10 cellular contexts compared by ENCODE assay signal in genomic region chr11:111736621-111737055, GRCh38. TPM values are rescaled to one million over a fixed set of nuclear protein-coding genes. Genes with fewer than 3 reads are reported as not detected.
DNase-seq lines count a peak whose midpoint lies in the region; ATAC-seq and TF ChIP-seq lines count a peak whose summit lies in the region.
"Had no signal": no experiment of that assay in that cellular context is flagged by ENCODE, and none has a peak within 500 bp of the region (broad histone marks: within the 10 kb centered on the region; RNA-seq: fewer than 3 reads in every experiment).

No MANE protein-coding gene starts in this region.

- ATAC-seq in body of pancreas, result no peak
- no peak for ATAC-seq in left lung

- no peak overlapping the region for H3K4me3 ChIP-seq in CD4-positive, alpha-beta memory T cell (ENCODE audit: low read length in 2 of 2)
- H3K4me3 ChIP-seq in body of pancreas, result no peak overlapping the region
- H3K4me3 ChIP-seq in left lung, result no peak overlapping the region
- H3K4me3 ChIP-seq in skeletal muscle tissue (ENCODE audit: low read length in 3 of 3), result peak overlapping the region in 1 of 3 donors; percentile 80

- TF ChIP-seq POLR2A in body of pancreas (IDR thresholded peaks at IDR 0.05), result no peak

- no peak for TF ChIP-seq CTCF in body of pancreas (IDR thresholded peaks at IDR 0.05)
- no peak for TF ChIP-seq CTCF in left lung (IDR thresholded peaks at IDR 0.05)

- no peak overlapping the region for H3K27ac ChIP-seq in CD4-positive, alpha-beta memory T cell (ENCODE audit: low read depth, low read length)
- H3K27ac ChIP-seq in body of pancreas, result peak overlapping the region; percentile 27 to 79 (median 72)
- H3K27ac ChIP-seq in left lung, result peak overlapping the region; percentile 88 to 93
- H3K27ac ChIP-seq in skeletal muscle tissue (ENCODE audit: low read depth, low read length), result peak overlapping the region; percentile 99

- H3K27ac Mint-ChIP-seq in CD4-positive, alpha-beta memory T cell, result peak overlapping the region in 6 of 7 donors; percentile 1 to 78 (median 23)
- H3K27ac Mint-ChIP-seq in activated CD4-positive, alpha-beta memory T cell treated with anti-CD3 and anti-CD28 coated beads for 36 hours, result no peak overlapping the region

- no peaks in the 10 kb centered on the region for H3K27me3 Mint-ChIP-seq in CD4-positive, alpha-beta memory T cell
- H3K27me3 Mint-ChIP-seq in activated CD4-positive, alpha-beta memory T cell treated with anti-CD3 and anti-CD28 coated beads for 36 hours, result no peaks in the 10 kb centered on the region

- H3K4me1 ChIP-seq in CD4-positive, alpha-beta memory T cell (ENCODE audit: insufficient read depth, low read length), result no peaks in the 10 kb centered on the region
- H3K4me1 ChIP-seq in body of pancreas (peaks cover 61% of the 10 kb centered on the region), left lung (peaks cover 38 to 40% of the 10 kb centered on the region in 2 donors), skeletal muscle tissue (ENCODE audit: control insufficient read depth in 3 of 3, insufficient read depth in 3 of 3, low read length in 3 of 3) (peaks cover 68 to 72% (median 72%) of the 10 kb centered on the region in 3 donors)

- peaks cover 17% of the 10 kb centered on the region for H3K36me3 ChIP-seq in CD4-positive, alpha-beta memory T cell (ENCODE audit: insufficient read depth, low read length)
- H3K36me3 ChIP-seq in body of pancreas (replicated peaks in 1 of 2; ENCODE audit: insufficient read depth in 1 of 2, low read depth in 2 of 2) (peaks cover 0 to 11% of the 10 kb centered on the region in 2 donors), left lung (peaks cover 0 to 17% of the 10 kb centered on the region in 2 donors), skeletal muscle tissue (ENCODE audit: control insufficient read depth in 3 of 3, insufficient read depth in 3 of 3, low read length in 3 of 3) (peaks cover 4 to 15% (median 10%) of the 10 kb centered on the region in 3 donors)

- peaks cover 16 to 34% of the 10 kb centered on the region in 2 donors for H3K36me3 Mint-ChIP-seq in CD4-positive, alpha-beta memory T cell
- H3K36me3 Mint-ChIP-seq in activated CD4-positive, alpha-beta memory T cell treated with anti-CD3 and anti-CD28 coated beads for 36 hours, result peaks cover 16% of the 10 kb centered on the region

- H3K4me3 Mint-ChIP-seq in CD4-positive, alpha-beta memory T cell, result peak overlapping the region in 1 of 8 donors; percentile 29
- no peak overlapping the region for H3K4me3 Mint-ChIP-seq in activated CD4-positive, alpha-beta memory T cell treated with anti-CD3 and anti-CD28 coated beads for 36 hours

- POLR2A ChIA-PET in CD4-positive, alpha-beta memory T cell (lab: Charles Lee; ENCODE audit: partially characterized antibody), result interaction anchor here (0.8 kb wide), 1 partner anchor 30 kb away, joined by 3 read pairs; the partner anchor contains the start of gene PPP2R1B
- POLR2A ChIA-PET in activated CD4-positive, alpha-beta memory T cell treated with anti-CD3 and anti-CD28 coated beads for 36 hours (lab: Charles Lee), result interaction anchor here (1.5 kb wide), 1 partner anchor 11 kb away, joined by 3 read pairs; no protein-coding TSS in a partner anchor
- POLR2A ChIA-PET in HEK293T (lab: Yijun Ruan, JAX), result no interaction called here

- peaks cover 0 to 2% (median 0%) of the 10 kb centered on the region in 8 donors for H3K9me3 Mint-ChIP-seq in CD4-positive, alpha-beta memory T cell
- no peaks in the 10 kb centered on the region for H3K9me3 Mint-ChIP-seq in activated CD4-positive, alpha-beta memory T cell treated with anti-CD3 and anti-CD28 coated beads for 36 hours

- peak overlapping the region; percentile 79 to 90 (median 87) for H3K9ac ChIP-seq in skeletal muscle tissue (ENCODE audit: low read depth in 1 of 3, low read length in 3 of 3)

- no peaks in the 10 kb centered on the region for H3K9me3 ChIP-seq in CD4-positive, alpha-beta memory T cell (ENCODE audit: control insufficient read depth in 1 of 2, low read length in 2 of 2)
- H3K9me3 ChIP-seq in body of pancreas (no peaks in the 10 kb centered on the region), left lung (no peaks in the 10 kb centered on the region), skeletal muscle tissue (ENCODE audit: control insufficient read depth in 3 of 3, low read length in 3 of 3) (no peaks in the 10 kb centered on the region)

- WGBS in body of pancreas, 2 donors, result 84 to 87% methylated on average over 8 of the region's 8 CpGs

- DNase-seq in CD4-positive, alpha-beta memory T cell, result no peak
- no peak for DNase-seq in body of pancreas
- DNase-seq in left lung, result no peak
- DNase-seq in LoVo (ENCODE audit: low spot score), result no peak
- DNase-seq in activated CD4-positive, alpha-beta memory T cell treated with anti-CD3 and anti-CD28 coated beads for 36 hours, result no peak
- DNase-seq in HEK293T (ENCODE audit: extremely low spot score), result no peak
- no peak for DNase-seq in DMS114 treated with DMSO at 0.1 percent for 48 hours (lab: John Stamatoyannopoulos, UW; ENCODE audit: unreplicated experiment)
- DNase-seq: NCI-H1105, SIG-M5 had no signal

- CTCF ChIA-PET in CD4-positive, alpha-beta memory T cell (lab: Charles Lee; ENCODE audit: partially characterized antibody), result no interaction called here
- CTCF ChIA-PET in activated CD4-positive, alpha-beta memory T cell treated with anti-CD3 and anti-CD28 coated beads for 36 hours (lab: Charles Lee), result no interaction called here
- CTCF ChIA-PET in HEK293T (lab: Yijun Ruan, JAX), result no interaction called here

- H3K27me3 ChIP-seq in CD4-positive, alpha-beta memory T cell (ENCODE audit: insufficient read depth, low read length), result no peaks in the 10 kb centered on the region
- no peaks in the 10 kb centered on the region for H3K27me3 ChIP-seq in body of pancreas
- no peaks in the 10 kb centered on the region for H3K27me3 ChIP-seq in left lung
- H3K27me3 ChIP-seq in skeletal muscle tissue (ENCODE audit: control insufficient read depth in 3 of 3, insufficient read depth in 3 of 3, low read length in 3 of 3), result no peaks in the 10 kb centered on the region

- peaks cover 0 to 10% (median under 1%) of the 10 kb centered on the region in 4 donors for H3K4me1 Mint-ChIP-seq in CD4-positive, alpha-beta memory T cell
- H3K4me1 Mint-ChIP-seq in activated CD4-positive, alpha-beta memory T cell treated with anti-CD3 and anti-CD28 coated beads for 36 hours (ENCODE audit: low read depth), result peaks cover 6% of the 10 kb centered on the region

- intact Hi-C loops in CD4-positive, alpha-beta memory T cell (cut with micrococcal nuclease), result no loop called here
- intact Hi-C loops in body of pancreas (cut with DNase I) (no loop called here), left lung (cut with DNase I) (no loop called here)
- intact Hi-C loops in activated CD4-positive, alpha-beta memory T cell treated with anti-CD3 and anti-CD28 coated beads for 36 hours (cut with micrococcal nuclease), result no loop called here

TF ChIP-seq in HEK293T, 16 proteins besides CTCF, POLR2A, EP300 and RAD21:
- no peak for TF ChIP-seq PKNOX1 (IDR thresholded peaks at IDR 0.05)
- TF ChIP-seq FOXA1 (IDR thresholded peaks at IDR 0.05), result no peak
- no peak for TF ChIP-seq ZNF384 (IDR thresholded peaks at IDR 0.05)
- no peak for TF ChIP-seq NFRKB (IDR thresholded peaks at IDR 0.05)
- no peak for TF ChIP-seq BHLHE40 (IDR thresholded peaks at IDR 0.05; ENCODE audit: borderline replicate concordance)
- no peak for TF ChIP-seq SUZ12 (IDR thresholded peaks at IDR 0.05)
- TF ChIP-seq ELF4 (IDR thresholded peaks at IDR 0.05), result no peak
- no peak for TF ChIP-seq FOXM1 (IDR thresholded peaks at IDR 0.05; ENCODE audit: borderline replicate concordance)
- TF ChIP-seq TARDBP (IDR thresholded peaks at IDR 0.05), result no peak
- no peak for TF ChIP-seq SP1 (IDR thresholded peaks at IDR 0.05)
- no peak for TF ChIP-seq FOXK2 (IDR thresholded peaks at IDR 0.05)
- no peak for TF ChIP-seq L3MBTL2 (conservative IDR thresholded peaks at IDR 0.05)
- no peak for TF ChIP-seq CTBP1 (IDR thresholded peaks at IDR 0.05; ENCODE audit: borderline replicate concordance)
- TF ChIP-seq LEF1 (IDR thresholded peaks at IDR 0.05; ENCODE audit: borderline replicate concordance), result no peak
- TF ChIP-seq HDGF (IDR thresholded peaks at IDR 0.05; ENCODE audit: borderline replicate concordance), result no peak

RNA-seq across cellular contexts. Expression of gene PPP2R1B, which starts 29.6 kb away (rescaled TPM):
- total RNA-seq in CD4-positive, alpha-beta memory T cell, result 10 to 100 TPM; 38.9 to 39.1 TPM
- 10 to 100 TPM; 18.4 to 27.9 TPM for polyA plus RNA-seq in CD4-positive, alpha-beta memory T cell
- 10 to 100 TPM; 24.7 to 41.5 TPM for total RNA-seq in body of pancreas
- total RNA-seq in left lung, result 10 to 100 TPM; 28.1 to 28.8 TPM
- total RNA-seq in skeletal muscle tissue, result 25.1 TPM
- 10 to 100 TPM; 49.4 to 51.1 TPM for total RNA-seq in activated CD4-positive, alpha-beta memory T cell treated with anti-CD3 and anti-CD28 coated beads for 36 hours
